In genomic region chr5:15442183-15442550, GRCh38 we compare ENCODE assay signal across 23 cellular contexts.
"Had no signal": no experiment of that assay in that cellular context is flagged by ENCODE, and none has a peak within 500 bp of the region (broad histone marks: within the 10 kb centered on the region; RNA-seq: fewer than 3 reads in every experiment).

No MANE protein-coding gene starts in this region.

- ATAC-seq: activated CD8-positive, alpha-beta memory T cell treated with anti-CD3 and anti-CD28 coated beads, Interleukin-2, amount 10 ng/mL, durations not matched to agents 7 days and 5 days; T-helper 17 cell; WTC11 had no signal

- H3K4me3 ChIP-seq: breast epithelium, coronary artery, dorsolateral prefrontal cortex had no signal

- H3K27me3 ChIP-seq: breast epithelium, dorsolateral prefrontal cortex had no signal

- DNase-seq: activated CD4-positive, alpha-beta T cell treated with anti-CD3 and anti-CD28 coated beads for 48 hours; activated CD4-positive, alpha-beta T cell treated with anti-CD3 and anti-CD28 coated beads, Interleukin-2, amount 50 U/mL, for 48 hours; activated CD4-positive, CD25-positive, alpha-beta regulatory T cell treated with anti-CD3 and anti-CD28 coated beads, Interleukin-2, amount 50 U/mL, for 72 hours; activated CD8-positive, alpha-beta memory T cell treated with anti-CD3 and anti-CD28 coated beads, Interleukin-2, amount 10 ng/mL, durations not matched to agents 7 days and 5 days; activated effector memory CD4-positive, alpha-beta T cell treated with Interleukin-2 at 50 U/mL for 16 hours; activated naive CD4-positive, alpha-beta T cell; activated T-cell treated with anti-CD3 and anti-CD28 coated beads, Interleukin-2, amount 50 U/mL, for 24 hours; aorta; caudate nucleus; dorsolateral prefrontal cortex; NCI-H1092 treated with DMSO at 0.1 percent for 48 hours; NCI-H1417 treated with DMSO at 0.1 percent for 48 hours; NCI-H1694; NCI-H2029; NCI-H345; NCI-H510A treated with DMSO at 0.1 percent for 48 hours; NCI-H69; SIG-M5; T-helper 17 cell; T-helper 9 cell had no signal

- H3K36me3 ChIP-seq: breast epithelium had no signal

- H3K27ac ChIP-seq: breast epithelium, coronary artery, dorsolateral prefrontal cortex had no signal

- H3K4me1 ChIP-seq: breast epithelium had no signal
